Comparison of ENCODE assay signal across 14 cellular contexts in the genomic region with DNA sequence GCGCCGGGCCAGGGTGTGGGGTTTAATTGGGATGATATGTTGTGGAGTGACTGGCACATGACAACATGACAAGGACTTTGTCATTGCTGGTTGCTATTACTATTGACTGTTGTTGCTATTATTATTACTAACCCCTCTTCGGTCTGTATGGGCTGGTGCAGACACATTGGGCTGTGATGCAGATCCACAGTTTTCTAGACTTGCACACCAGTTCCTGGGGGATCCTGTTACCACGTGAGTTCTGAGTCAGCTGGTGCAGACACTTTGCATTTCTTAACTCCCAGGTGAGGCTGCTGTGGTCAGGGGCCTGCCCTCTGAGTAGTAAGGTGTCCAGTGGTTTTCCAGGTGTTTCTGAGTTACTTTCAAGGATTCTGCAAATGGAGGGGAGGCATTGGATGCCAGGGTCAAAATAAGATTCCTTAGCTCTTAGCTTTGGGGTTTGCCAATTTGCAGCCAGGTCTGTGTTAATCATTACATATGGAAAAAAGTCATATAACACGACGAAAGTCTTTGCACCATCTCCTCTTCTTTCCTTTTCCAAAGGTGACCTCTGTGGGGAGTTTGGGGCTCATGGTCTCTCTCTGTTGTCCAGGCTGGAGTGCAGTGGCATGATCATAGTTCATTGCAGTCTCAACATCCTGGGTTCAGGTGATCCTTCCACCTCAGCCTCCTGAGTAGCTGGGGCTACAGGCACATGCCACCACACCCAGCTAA. TPM values are rescaled to one million over a fixed set of nuclear protein-coding genes. Genes with fewer than 3 reads are reported as not detected.
"Had no signal": no experiment of that assay in that cellular context is flagged by ENCODE, and none has a peak within 500 bp of the region (broad histone marks: within the 10 kb centered on the region; RNA-seq: fewer than 3 reads in every experiment).

No MANE protein-coding gene starts in this region.

- ATAC-seq: left ventricle myocardium superior, upper lobe of right lung had no signal

- H3K4me1 ChIP-seq: parathyroid adenoma, SJCRH30 had no signal

- DNase-seq: activated CD4-positive, alpha-beta memory T cell treated with anti-CD3 and anti-CD28 coated beads, Interleukin-2, amount 10 ng/mL, durations not matched to agents 7 days and 5 days; activated naive CD4-positive, alpha-beta T cell treated with anti-CD3 and anti-CD28 coated beads for 36 hours; endodermal cell; left ventricle myocardium superior; SJCRH30; stimulated activated naive CD4-positive, alpha-beta T cell; SW 1271; T-helper 9 cell; upper lobe of right lung had no signal

- H3K9me3 ChIP-seq: SJCRH30, suprapubic skin, upper lobe of right lung had no signal

- H3K9me3 Mint-ChIP-seq: activated CD4-positive, alpha-beta memory T cell treated with anti-CD3 and anti-CD28 coated beads, Interleukin-2, amount 10 ng/mL, durations not matched to agents 7 days and 5 days; activated naive CD4-positive, alpha-beta T cell treated with anti-CD3 and anti-CD28 coated beads for 36 hours; central memory CD8-positive, alpha-beta T cell; dendritic cell treated with granulocyte-macrophage colony-stimulating factor and Interleukin-4, amounts not matched to agents 40 ng/mL and 50 ng/mL, for 4 days; endodermal cell had no signal

- H2AFZ ChIP-seq: parathyroid adenoma had no signal

- H3K27me3 ChIP-seq: SJCRH30, suprapubic skin, upper lobe of right lung had no signal

- H3K27ac Mint-ChIP-seq: activated CD4-positive, alpha-beta memory T cell treated with anti-CD3 and anti-CD28 coated beads, Interleukin-2, amount 10 ng/mL, durations not matched to agents 7 days and 5 days; activated naive CD4-positive, alpha-beta T cell treated with anti-CD3 and anti-CD28 coated beads for 36 hours; dendritic cell treated with granulocyte-macrophage colony-stimulating factor and Interleukin-4, amounts not matched to agents 40 ng/mL and 50 ng/mL, for 4 days; endodermal cell had no signal

- H3K4me3 Mint-ChIP-seq: activated CD4-positive, alpha-beta memory T cell treated with anti-CD3 and anti-CD28 coated beads, Interleukin-2, amount 10 ng/mL, durations not matched to agents 7 days and 5 days; activated naive CD4-positive, alpha-beta T cell treated with anti-CD3 and anti-CD28 coated beads for 36 hours; central memory CD8-positive, alpha-beta T cell; dendritic cell treated with granulocyte-macrophage colony-stimulating factor and Interleukin-4, amounts not matched to agents 40 ng/mL and 50 ng/mL, for 4 days; endodermal cell had no signal

- H3K4me3 ChIP-seq: SJCRH30, skin epidermis, suprapubic skin, upper lobe of right lung had no signal

- H3K36me3 ChIP-seq: SJCRH30, suprapubic skin, upper lobe of right lung had no signal

- H3K9ac ChIP-seq: parathyroid adenoma had no signal

- H3K27ac ChIP-seq: parathyroid adenoma, SJCRH30, skin epidermis, suprapubic skin, upper lobe of right lung had no signal

- H3K27me3 Mint-ChIP-seq: activated CD4-positive, alpha-beta memory T cell treated with anti-CD3 and anti-CD28 coated beads, Interleukin-2, amount 10 ng/mL, durations not matched to agents 7 days and 5 days; central memory CD8-positive, alpha-beta T cell; dendritic cell treated with granulocyte-macrophage colony-stimulating factor and Interleukin-4, amounts not matched to agents 40 ng/mL and 50 ng/mL, for 4 days had no signal

RNA-seq across cellular contexts. Expression of a gene that starts 55.3 kb away (rescaled TPM):
- total RNA-seq: endodermal cell, SJCRH30 had no signal
